Comparison of ENCODE assay signal across 21 cellular contexts in genomic region chr3:113677745-113678144, GRCh38.
"Had no signal": no experiment of that assay in that cellular context is flagged by ENCODE, and none has a peak within 500 bp of the region (broad histone marks: within the 10 kb centered on the region; RNA-seq: fewer than 3 reads in every experiment).

No MANE protein-coding gene starts in this region.

- H3K4me1 ChIP-seq: foreskin keratinocyte, left ventricle myocardium inferior, right atrium auricular region, upper lobe of left lung had no signal

- H3K4me1 Mint-ChIP-seq: activated CD8-positive, alpha-beta memory T cell treated with anti-CD3 and anti-CD28 coated beads, Interleukin-2, amount 10 ng/mL, durations not matched to agents 7 days and 5 days; brain; nephron progenitor cell had no signal

- DNase-seq: activated CD4-positive, alpha-beta T cell treated with anti-CD3 and anti-CD28 coated beads for 48 hours; activated CD8-positive, alpha-beta memory T cell treated with anti-CD3 and anti-CD28 coated beads, Interleukin-2, amount 10 ng/mL, durations not matched to agents 7 days and 5 days; activated CD8-positive, alpha-beta T cell treated with anti-CD3 and anti-CD28 coated beads for 36 hours; activated effector memory CD4-positive, alpha-beta T cell treated with anti-CD3 and anti-CD28 coated beads, Interleukin-2, amount 50 U/mL, for 16 hours; activated naive CD4-positive, alpha-beta T cell treated with anti-CD3 and anti-CD28 coated beads, Interleukin-2, amount 50 U/mL, for 16 hours; activated T-cell treated with anti-CD3 and anti-CD28 coated beads for 4 hours; aorta; effector CD4-positive, alpha-beta T cell; foreskin keratinocyte; left ventricle myocardium inferior; midbrain; nephron progenitor cell; pancreas; psoas muscle; stimulated activated CD4-positive, alpha-beta T cell treated with anti-CD3 and anti-CD28 coated beads, Interleukin-4, amount 100 ng/mL, for 24 hours; stimulated activated naive CD8-positive, alpha-beta T cell treated with anti-CD3 and anti-CD28 coated beads, Interleukin-15, Interleukin-2, amounts not matched to agents 100 U/mL and 50 U/mL, for 24 hours; T1000; upper lobe of left lung had no signal

- H3K27ac Mint-ChIP-seq: activated CD8-positive, alpha-beta memory T cell treated with anti-CD3 and anti-CD28 coated beads, Interleukin-2, amount 10 ng/mL, durations not matched to agents 7 days and 5 days; activated CD8-positive, alpha-beta T cell treated with anti-CD3 and anti-CD28 coated beads for 36 hours; brain; dendritic cell treated with granulocyte-macrophage colony-stimulating factor and Interleukin-4, amounts not matched to agents 40 ng/mL and 50 ng/mL, for 4 days; nephron progenitor cell had no signal

- H3K4me3 Mint-ChIP-seq: activated CD8-positive, alpha-beta memory T cell treated with anti-CD3 and anti-CD28 coated beads, Interleukin-2, amount 10 ng/mL, durations not matched to agents 7 days and 5 days; activated CD8-positive, alpha-beta T cell treated with anti-CD3 and anti-CD28 coated beads for 36 hours; brain; dendritic cell treated with granulocyte-macrophage colony-stimulating factor and Interleukin-4, amounts not matched to agents 40 ng/mL and 50 ng/mL, for 4 days; nephron progenitor cell had no signal

- H3K36me3 ChIP-seq: pancreas had no signal

- H3K9me3 ChIP-seq: left ventricle myocardium inferior, pancreas, psoas muscle, right atrium auricular region, upper lobe of left lung had no signal

- H3K4me3 ChIP-seq: left ventricle myocardium inferior, pancreas, psoas muscle, right atrium auricular region, upper lobe of left lung had no signal

- H3K9me3 Mint-ChIP-seq: activated CD8-positive, alpha-beta T cell treated with anti-CD3 and anti-CD28 coated beads for 36 hours had no signal

- ATAC-seq: activated CD8-positive, alpha-beta memory T cell treated with anti-CD3 and anti-CD28 coated beads, Interleukin-2, amount 10 ng/mL, durations not matched to agents 7 days and 5 days; activated CD8-positive, alpha-beta T cell treated with anti-CD3 and anti-CD28 coated beads for 36 hours; foreskin keratinocyte; psoas muscle; stimulated activated naive CD8-positive, alpha-beta T cell treated with anti-CD3 and anti-CD28 coated beads, Interleukin-15, Interleukin-2, amounts not matched to agents 100 U/mL and 50 U/mL, for 24 hours had no signal

- H3K27me3 ChIP-seq: foreskin keratinocyte, pancreas, right atrium auricular region, upper lobe of left lung had no signal

- H3K27ac ChIP-seq: foreskin keratinocyte, left ventricle myocardium inferior, pancreas, psoas muscle, right atrium auricular region, upper lobe of left lung had no signal

- H3K27me3 Mint-ChIP-seq: activated CD8-positive, alpha-beta memory T cell treated with anti-CD3 and anti-CD28 coated beads, Interleukin-2, amount 10 ng/mL, durations not matched to agents 7 days and 5 days; activated CD8-positive, alpha-beta T cell treated with anti-CD3 and anti-CD28 coated beads for 36 hours; brain; dendritic cell treated with granulocyte-macrophage colony-stimulating factor and Interleukin-4, amounts not matched to agents 40 ng/mL and 50 ng/mL, for 4 days had no signal
